Comparison of ENCODE assay signal across 28 cellular contexts in the genomic region with DNA sequence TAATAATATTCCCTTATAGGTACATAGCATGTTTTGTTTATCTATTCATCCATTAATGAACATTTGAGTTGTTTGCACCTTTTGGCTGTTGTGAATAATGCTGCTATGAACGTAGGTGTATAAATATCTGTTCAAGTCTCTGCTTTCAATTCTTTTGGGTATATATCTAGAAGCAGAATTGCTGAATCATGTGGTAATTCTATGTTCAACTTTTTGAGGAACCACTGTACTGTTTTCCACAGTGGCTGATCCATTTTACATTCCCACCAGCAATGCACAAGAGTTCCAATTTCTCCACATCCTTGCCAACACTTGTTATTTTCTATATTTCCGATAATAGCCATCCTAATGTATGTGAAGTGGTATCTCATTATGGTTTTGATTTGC.
"Had no signal": no experiment of that assay in that cellular context is flagged by ENCODE, and none has a peak within 500 bp of the region (broad histone marks: within the 10 kb centered on the region; RNA-seq: fewer than 3 reads in every experiment).

No MANE protein-coding gene starts in this region.

- H3K27ac ChIP-seq: colonic mucosa, coronary artery, dorsolateral prefrontal cortex, epithelial cell of prostate, esophagus muscularis mucosa, esophagus squamous epithelium, foreskin keratinocyte, gastrocnemius medialis, gastroesophageal sphincter, heart left ventricle, heart right ventricle had no signal

- H3K27me3 Mint-ChIP-seq: dendritic cell treated with granulocyte-macrophage colony-stimulating factor and Interleukin-4, amounts not matched to agents 40 ng/mL and 50 ng/mL, for 4 days; effector memory CD8-positive, alpha-beta T cell had no signal

- H3K9me3 ChIP-seq: colonic mucosa, esophagus muscularis mucosa, esophagus squamous epithelium, gastrocnemius medialis, gastroesophageal sphincter, heart left ventricle, heart right ventricle had no signal

- H3K4me3 ChIP-seq: colonic mucosa, coronary artery, dorsolateral prefrontal cortex, esophagus muscularis mucosa, esophagus squamous epithelium, gastrocnemius medialis, gastroesophageal sphincter, heart left ventricle, heart right ventricle had no signal

- H3K4me3 Mint-ChIP-seq: dendritic cell treated with granulocyte-macrophage colony-stimulating factor and Interleukin-4, amounts not matched to agents 40 ng/mL and 50 ng/mL, for 4 days; effector memory CD8-positive, alpha-beta T cell; endodermal cell had no signal

- H3K27ac Mint-ChIP-seq: dendritic cell treated with granulocyte-macrophage colony-stimulating factor and Interleukin-4, amounts not matched to agents 40 ng/mL and 50 ng/mL, for 4 days; effector memory CD8-positive, alpha-beta T cell; endodermal cell had no signal

- H3K9me3 Mint-ChIP-seq: dendritic cell treated with granulocyte-macrophage colony-stimulating factor and Interleukin-4, amounts not matched to agents 40 ng/mL and 50 ng/mL, for 4 days; endodermal cell had no signal

- H3K36me3 ChIP-seq: colonic mucosa had no signal

- H3K4me1 Mint-ChIP-seq: endodermal cell had no signal

- H3K4me1 ChIP-seq: colonic mucosa, esophagus squamous epithelium, foreskin keratinocyte, heart left ventricle had no signal

- H3K27me3 ChIP-seq: colonic mucosa, dorsolateral prefrontal cortex, esophagus muscularis mucosa, esophagus squamous epithelium, foreskin keratinocyte, gastrocnemius medialis, gastroesophageal sphincter, heart left ventricle, heart right ventricle had no signal

- FAIRE-seq: colon, endometrium, endothelial cell of umbilical vein, frontal cortex had no signal

- ATAC-seq: effector memory CD8-positive, alpha-beta T cell; esophagus mucosa; foreskin keratinocyte; gastrocnemius medialis; gastroesophageal sphincter; heart left ventricle; heart right ventricle had no signal

- DNase-seq: colonic mucosa; cortex of kidney; dermis blood vessel endothelial cell; dorsolateral prefrontal cortex; effector CD4-positive, alpha-beta T cell; effector CD8-positive, alpha-beta T cell; effector memory CD4-positive, alpha-beta T cell; effector memory CD8-positive, alpha-beta T cell; endodermal cell; erythroblast; esophagus squamous epithelium; foreskin fibroblast; foreskin keratinocyte; foreskin melanocyte; gastrocnemius medialis; glutamatergic neuron; heart left ventricle; heart right ventricle had no signal
